Comparison of ENCODE assay signal across 12 cellular contexts in the genomic region with DNA sequence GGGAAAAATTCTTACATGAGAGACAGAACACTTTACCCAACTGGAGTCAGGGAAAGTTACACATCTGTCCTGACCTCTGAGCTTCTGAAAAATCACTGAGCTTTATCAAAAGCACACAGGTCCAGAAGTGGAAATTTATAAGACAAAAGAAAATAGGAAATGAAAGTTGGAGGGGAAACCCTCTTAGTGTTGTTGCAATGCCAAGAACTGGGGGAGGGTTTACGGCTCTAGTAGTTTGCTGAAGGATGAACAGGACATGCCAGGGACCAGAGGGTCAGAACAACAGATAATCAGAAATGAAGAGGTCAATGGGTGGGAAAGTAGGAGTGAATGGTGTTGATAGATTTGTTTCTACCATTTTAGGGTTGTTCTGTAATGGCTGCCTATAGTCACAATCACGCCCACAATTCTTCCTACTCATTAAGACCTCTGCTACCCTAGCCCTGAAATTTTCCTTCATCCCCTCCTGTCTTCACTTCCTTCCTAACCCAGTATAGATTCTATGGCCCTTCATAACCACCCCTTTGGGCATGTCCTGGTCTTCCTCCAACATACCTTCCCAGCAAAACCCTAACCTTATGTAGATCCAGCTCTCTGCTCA. TPM values are rescaled to one million over a fixed set of nuclear protein-coding genes. Genes with fewer than 3 reads are reported as not detected.
A peak's percentile ranks its signal among the peaks of the same experiment; 100 is the strongest.
DNase-seq lines count a peak whose midpoint lies in the region; ATAC-seq and TF ChIP-seq lines count a peak whose summit lies in the region.
"Had no signal": no experiment of that assay in that cellular context is flagged by ENCODE, and none has a peak within 500 bp of the region (broad histone marks: within the 10 kb centered on the region; RNA-seq: fewer than 3 reads in every experiment).

No MANE protein-coding gene starts in this region.

- no peaks in the 10 kb centered on the region for H3K9me3 ChIP-seq in colonic mucosa

- H3K4me1 ChIP-seq in colonic mucosa, result no peaks in the 10 kb centered on the region
- no peaks in the 10 kb centered on the region for H3K4me1 ChIP-seq in foreskin keratinocyte

- peak overlapping the region; percentile 17 for H3K4me3 Mint-ChIP-seq in stimulated activated naive B cell treated with anti-CD40 and anti-IgM and Interleukin-4, amounts not matched to agents 10 μg/mL and 1 μg/mL and 100 μg/mL, for 72 hours
- no peak overlapping the region for H3K4me3 Mint-ChIP-seq in progenitor cell of endocrine pancreas (ENCODE audit: low read depth)

- peaks cover 0 to 3% of the 10 kb centered on the region in 2 donors for H3K9me3 Mint-ChIP-seq in stimulated activated naive B cell treated with anti-CD40 and anti-IgM and Interleukin-4, amounts not matched to agents 10 μg/mL and 1 μg/mL and 100 μg/mL, for 72 hours
- H3K9me3 Mint-ChIP-seq in progenitor cell of endocrine pancreas (ENCODE audit: low read depth), result peaks cover 4% of the 10 kb centered on the region

- no peak overlapping the region for H3K4me3 ChIP-seq in colonic mucosa

- no peaks in the 10 kb centered on the region for H3K36me3 ChIP-seq in colonic mucosa

- H3K27me3 Mint-ChIP-seq in stimulated activated naive B cell treated with anti-CD40 and anti-IgM and Interleukin-4, amounts not matched to agents 10 μg/mL and 1 μg/mL and 100 μg/mL, for 72 hours, result no peaks in the 10 kb centered on the region
- peaks cover 11% of the 10 kb centered on the region for H3K27me3 Mint-ChIP-seq in progenitor cell of endocrine pancreas

- H3K27ac ChIP-seq in colonic mucosa, result no peak overlapping the region
- no peak overlapping the region for H3K27ac ChIP-seq in foreskin keratinocyte

- no peaks in the 10 kb centered on the region for H3K27me3 ChIP-seq in colonic mucosa
- H3K27me3 ChIP-seq in foreskin keratinocyte, result peaks cover 55% of the 10 kb centered on the region

- H3K36me3 Mint-ChIP-seq in stimulated activated naive B cell treated with anti-CD40 and anti-IgM and Interleukin-4, amounts not matched to agents 10 μg/mL and 1 μg/mL and 100 μg/mL, for 72 hours, result peaks cover 0 to 3% of the 10 kb centered on the region in 2 donors
- H3K36me3 Mint-ChIP-seq in progenitor cell of endocrine pancreas (ENCODE audit: insufficient read depth), result no peaks in the 10 kb centered on the region

- peak overlapping the region; percentile 6 for H3K27ac Mint-ChIP-seq in stimulated activated naive B cell treated with anti-CD40 and anti-IgM and Interleukin-4, amounts not matched to agents 10 μg/mL and 1 μg/mL and 100 μg/mL, for 72 hours
- no peak overlapping the region for H3K27ac Mint-ChIP-seq in progenitor cell of endocrine pancreas

- DNase-seq in colonic mucosa (peak; percentile 6), DMS 273 treated with DMSO at 0.1 percent for 48 hours (lab: John Stamatoyannopoulos, UW) (no peak), progenitor cell of endocrine pancreas (ENCODE audit: low spot score, unreplicated experiment) (no peak), NCI-H1105 (lab: John Stamatoyannopoulos, UW) (no peak), foreskin keratinocyte (no peak)
- DNase-seq in stimulated activated naive B cell treated with anti-CD40 and anti-IgM and Interleukin-4, amounts not matched to agents 10 μg/mL and 1 μg/mL and 100 μg/mL, for 72 hours, result peak; percentile 39
- DNase-seq: activated CD8-positive, alpha-beta memory T cell treated with anti-CD3 and anti-CD28 coated beads, Interleukin-2, amount 50 U/mL, for 48 hours; caudate nucleus; DND-41 had no signal

- intact Hi-C loops in colonic mucosa (cut with DNase I), result no loop called here

- H3K4me1 Mint-ChIP-seq in stimulated activated naive B cell treated with anti-CD40 and anti-IgM and Interleukin-4, amounts not matched to agents 10 μg/mL and 1 μg/mL and 100 μg/mL, for 72 hours, result peaks cover 39 to 44% of the 10 kb centered on the region in 2 donors
- peaks cover 14% of the 10 kb centered on the region for H3K4me1 Mint-ChIP-seq in progenitor cell of endocrine pancreas (ENCODE audit: low read depth)

- TF ChIP-seq CTCF in colonic mucosa (IDR thresholded peaks at IDR 0.05), result no peak
- TF ChIP-seq CTCF in progenitor cell of endocrine pancreas (IDR thresholded peaks at IDR 0.05; ENCODE audit: unreplicated experiment), result no peak
- TF ChIP-seq CTCF in foreskin keratinocyte (conservative IDR thresholded peaks at IDR 0.05), result no peak

- no peak overlapping the region for H3K9ac ChIP-seq in colonic mucosa (ENCODE audit: low read depth in 2 of 2, low read length in 2 of 2)

- ATAC-seq in GM19025 (IDR thresholded peaks at IDR 0.05; ENCODE audit: low read depth, unreplicated experiment), result peak; percentile 66
- peak; percentile 65 for ATAC-seq in HG03095 (IDR thresholded peaks at IDR 0.05; ENCODE audit: unreplicated experiment)
- ATAC-seq in stimulated activated naive B cell treated with anti-CD40 and anti-IgM and Interleukin-4, amounts not matched to agents 10 μg/mL and 1 μg/mL and 100 μg/mL, for 72 hours (replicated peaks), result peak; percentile 92 to 93
- ATAC-seq in foreskin keratinocyte, result no peak
- ATAC-seq: SK-N-SH treated with all-trans-retinoic acid at 6 μM for 48 hours had no signal

RNA-seq across cellular contexts. Expression of gene FMOD, which starts 30.3 kb away (rescaled TPM):
- 10 to 100 TPM; 38.6 to 49.3 TPM for total RNA-seq in colonic mucosa
- 2.5 and 3.1 TPM in 2 replicates for total RNA-seq in progenitor cell of endocrine pancreas
- total RNA-seq in foreskin keratinocyte, result 0.28 and 0.54 TPM in 2 replicates
- 0.35 and 0.60 TPM in 2 replicates for polyA plus RNA-seq in foreskin keratinocyte

Comparison
In these comparisons a context has a peak if more than half of its experiments do, and no peak if none do; other contexts are left out.
1. DNase-seq: peak in colonic mucosa (single experiment) and stimulated activated naive B cell treated with anti-CD40 and anti-IgM and Interleukin-4, amounts not matched to agents 10 μg/mL and 1 μg/mL and 100 μg/mL, for 72 hours (single experiment); none in DMS 273 treated with DMSO at 0.1 percent for 48 hours (single experiment), progenitor cell of endocrine pancreas (single experiment), NCI-H1105 (single experiment) and foreskin keratinocyte (0 of 2).